8 cellular contexts compared by ENCODE assay signal in the genomic region with DNA sequence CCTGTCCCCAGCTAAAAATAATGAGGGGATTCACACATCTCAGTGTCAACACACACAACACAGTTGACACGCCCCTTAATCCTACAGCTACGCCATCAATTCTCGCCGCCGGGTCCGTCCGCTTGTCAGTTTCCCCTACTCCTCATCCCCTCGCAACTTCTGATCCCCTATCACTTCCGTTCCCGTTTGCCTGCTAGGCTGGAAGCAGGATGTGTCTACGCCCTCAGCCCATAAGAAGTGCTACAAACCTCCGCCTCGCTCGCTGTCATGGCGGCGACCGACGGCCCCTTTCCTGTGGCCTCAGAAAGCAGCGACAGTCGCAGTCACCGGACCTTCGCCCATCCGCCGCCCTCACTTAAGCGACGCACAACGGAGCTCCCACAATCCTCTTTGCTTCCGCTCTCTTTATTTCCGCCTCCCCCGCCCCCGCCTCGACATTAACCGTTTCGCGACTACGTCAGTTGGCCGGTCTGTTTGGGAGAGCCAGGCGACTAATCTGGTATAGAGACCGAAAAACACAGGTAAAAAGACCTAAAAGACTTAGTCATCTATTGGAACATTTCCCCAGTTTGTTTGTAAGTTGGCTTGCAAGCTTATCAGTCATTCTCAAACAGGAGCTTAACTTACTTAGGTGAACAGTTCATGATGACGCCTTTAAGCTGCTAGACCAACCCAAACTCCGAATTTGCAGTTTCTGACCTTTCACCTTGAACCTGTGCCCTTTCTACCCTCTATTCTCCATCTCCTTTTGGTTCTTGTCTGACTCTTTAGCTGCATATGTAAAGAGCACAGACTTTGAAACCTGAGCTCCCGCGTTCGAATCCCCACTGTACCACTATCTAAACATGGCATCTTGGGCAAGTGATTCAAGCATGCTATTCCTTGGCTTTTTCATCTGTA. TPM values are rescaled to one million over a fixed set of nuclear protein-coding genes. Genes with fewer than 3 reads are reported as not detected.
A peak's percentile ranks its signal among the peaks of the same experiment; 100 is the strongest.
DNase-seq lines count a peak whose midpoint lies in the region; ATAC-seq and TF ChIP-seq lines count a peak whose summit lies in the region.

Gene SLC25A53, minus strand, starts transcription at position 380 of the 900 bp plus-strand sequence. CDS start 51,752 bp downstream, outside the sequence.

- peaks cover 45% of the 10 kb centered on the region for H3K79me2 ChIP-seq in GM23248 (ENCODE audit: insufficient read depth)
- peaks cover 30% of the 10 kb centered on the region for H3K79me2 ChIP-seq in Karpas-422 (ENCODE audit: low read length)

- peaks cover 8% of the 10 kb centered on the region; the same call in 1 of the 2 replicates for H3K4me1 ChIP-seq in GM23248 (ENCODE audit: insufficient read depth)
- peaks cover 17% of the 10 kb centered on the region for H3K4me1 ChIP-seq in Karpas-422 (ENCODE audit: low read length)

- H3F3A ChIP-seq in GM23248 (ENCODE audit: insufficient read depth) = no peaks in the 10 kb centered on the region

- peaks cover 12% of the 10 kb centered on the region for H3K27me3 Mint-ChIP-seq in nephron progenitor cell (ENCODE audit: low read depth, poor library complexity)
- no peaks in the 10 kb centered on the region for H3K27me3 Mint-ChIP-seq in stimulated activated naive CD8-positive, alpha-beta T cell treated with anti-CD3 and anti-CD28 coated beads, Interleukin-15, amount 100 ng/mL, for 72 hours

- in situ Hi-C loops in GM23248 (cut with MboI) = no loop called here

- H3K4me3 Mint-ChIP-seq in nephron progenitor cell = peak within 1 kb of the TSS; percentile 94
- peak within 1 kb of the TSS; percentile 91 for H3K4me3 Mint-ChIP-seq in stimulated activated naive CD8-positive, alpha-beta T cell treated with anti-CD3 and anti-CD28 coated beads, Interleukin-15, amount 100 ng/mL, for 72 hours

- peaks cover 30% of the 10 kb centered on the region for H3K9me3 Mint-ChIP-seq in nephron progenitor cell
- H3K9me3 Mint-ChIP-seq in stimulated activated naive CD8-positive, alpha-beta T cell treated with anti-CD3 and anti-CD28 coated beads, Interleukin-15, amount 100 ng/mL, for 72 hours = no peaks in the 10 kb centered on the region

- H3K9me3 ChIP-seq in GM23248 (ENCODE audit: low read depth) = no peaks in the 10 kb centered on the region
- H3K9me3 ChIP-seq in Karpas-422 (ENCODE audit: low read length) = no peaks in the 10 kb centered on the region

- WGBS in GM23248 (ENCODE audit: low coverage in 1 of 2, low lambda C conversion rate in 2 of 2, missing lambda C conversion rate in 2 of 2), 2 experiments = 0 to 1% methylated on average over 30 to 44 of the region's 44 CpGs

- peak within 1 kb of the TSS; percentile 100 for H3K27ac Mint-ChIP-seq in nephron progenitor cell
- H3K27ac Mint-ChIP-seq in stimulated activated naive CD8-positive, alpha-beta T cell treated with anti-CD3 and anti-CD28 coated beads, Interleukin-15, amount 100 ng/mL, for 72 hours = peak within 1 kb of the TSS; percentile 99

- H3K27ac ChIP-seq in GM23248 (peak within 1 kb of the TSS; percentile 95), Karpas-422 (ENCODE audit: low read length) (peak within 1 kb of the TSS; percentile 86)

- H3K4me1 Mint-ChIP-seq in nephron progenitor cell = peaks cover 7% of the 10 kb centered on the region
- peaks cover 8% of the 10 kb centered on the region for H3K4me1 Mint-ChIP-seq in stimulated activated naive CD8-positive, alpha-beta T cell treated with anti-CD3 and anti-CD28 coated beads, Interleukin-15, amount 100 ng/mL, for 72 hours

- H2AFZ ChIP-seq in GM23248 (peak within 1 kb of the TSS; percentile 97), Karpas-422 (ENCODE audit: low read length) (0 out of 2 replicates have a peak within 1 kb of the TSS, but pooled peaks have one; percentile 32)

- H3K27me3 ChIP-seq in GM23248 (replicated peaks; ENCODE audit: insufficient read depth) (no peaks in the 10 kb centered on the region), Karpas-422 (ENCODE audit: low read length) (no peaks in the 10 kb centered on the region)

- H3K36me3 Mint-ChIP-seq in nephron progenitor cell (ENCODE audit: low read depth) = no peaks in the 10 kb centered on the region

- H3K36me3 ChIP-seq in GM23248 (ENCODE audit: low read depth) (no peaks in the 10 kb centered on the region), Karpas-422 (ENCODE audit: insufficient read depth, low read length) (no peaks in the 10 kb centered on the region)

- H3K9ac ChIP-seq in GM23248 (peak within 1 kb of the TSS; percentile 93), Karpas-422 (ENCODE audit: low read length) (peak within 1 kb of the TSS; percentile 75)

- peak; percentile 82 for DNase-seq in Daoy (ENCODE audit: low read depth)
- peak; percentile 87 for DNase-seq in GM23248
- DNase-seq in Karpas-422 = peak; percentile 93
- DNase-seq in RPMI8226 = peak; percentile 85
- peak; percentile 56 for DNase-seq in activated T-helper 9 cell treated with anti-CD3 and anti-CD28 coated beads, Interleukin-2, amount 50 U/mL, for 16 hours (ENCODE audit: low read depth)
- DNase-seq in fibroblast of the aortic adventitia (ENCODE audit: low read depth) = peak; percentile 80
- peak; percentile 73 for DNase-seq in nephron progenitor cell
- peak; percentile 80 to 89 for DNase-seq in stimulated activated naive CD8-positive, alpha-beta T cell treated with anti-CD3 and anti-CD28 coated beads, Interleukin-15, amount 100 ng/mL, for 72 hours

- no peaks in the 10 kb centered on the region for H4K20me1 ChIP-seq in GM23248 (ENCODE audit: insufficient read depth)
- no peaks in the 10 kb centered on the region for H4K20me1 ChIP-seq in Karpas-422 (ENCODE audit: insufficient read depth, low read depth, low read length)

- H3K4me3 ChIP-seq in GM23248 (peak within 1 kb of the TSS; percentile 94), Karpas-422 (ENCODE audit: low read length) (peak within 1 kb of the TSS; percentile 77), fibroblast of the aortic adventitia (ENCODE audit: low read depth, low read length) (peak within 1 kb of the TSS; percentile 81)

- H3K4me2 ChIP-seq in GM23248 (ENCODE audit: unreplicated experiment) (peak within 1 kb of the TSS; percentile 92), Karpas-422 (ENCODE audit: low read depth, low read length, poor library complexity, severe bottlenecking) (peak within 1 kb of the TSS; percentile 83)

- no peak for TF ChIP-seq CTCF in fibroblast of the aortic adventitia (IDR thresholded peaks at IDR 0.05; ENCODE audit: insufficient read depth, low read length)
- TF ChIP-seq CTCF in nephron progenitor cell (IDR thresholded peaks at IDR 0.05) = no peak

- no peaks in the 10 kb centered on the region for H3K9me2 ChIP-seq in GM23248 (ENCODE audit: insufficient read depth)
- H3K9me2 ChIP-seq in Karpas-422 (replicated peaks; ENCODE audit: insufficient read depth, low read length) = no peaks in the 10 kb centered on the region

- ATAC-seq in stimulated activated naive CD8-positive, alpha-beta T cell treated with anti-CD3 and anti-CD28 coated beads, Interleukin-15, amount 100 ng/mL, for 72 hours = peak; percentile 94

RNA-seq across cellular contexts. Expression of gene SLC25A53, which starts in this region (rescaled TPM):
- 10.2 and 22.7 TPM in 2 replicates for total RNA-seq in Daoy (2014; rRNA removed; shearing (Covaris generic))
- total RNA-seq in GM23248 (2014; rRNA removed; shearing (Covaris generic)) = 6.1 and 9.9 TPM in 2 replicates
- polyA plus RNA-seq in GM23248 (2016; fragmentation: Nextera tagmentation; extraction: Ambion mirVana) = 6.0 and 6.2 TPM in 2 replicates
- 2.2 and 5.8 TPM in 2 replicates for total RNA-seq in Karpas-422 (2014; rRNA removed; shearing (Covaris generic); ENCODE audit: low replicate concordance)
- total RNA-seq in fibroblast of the aortic adventitia (ENCODE audit: low replicate concordance) = 3.6 and 12.9 TPM in 2 replicates

Comparison
In these comparisons a context has a peak if more than half of its experiments do, and no peak if none do; other contexts are left out.
1. Peak in every context shown above with its lines: DNase-seq, ATAC-seq, H3K4me3 ChIP-seq and H3K27ac ChIP-seq.